ENCODE assay signal across 18 cellular contexts in the genomic region with DNA sequence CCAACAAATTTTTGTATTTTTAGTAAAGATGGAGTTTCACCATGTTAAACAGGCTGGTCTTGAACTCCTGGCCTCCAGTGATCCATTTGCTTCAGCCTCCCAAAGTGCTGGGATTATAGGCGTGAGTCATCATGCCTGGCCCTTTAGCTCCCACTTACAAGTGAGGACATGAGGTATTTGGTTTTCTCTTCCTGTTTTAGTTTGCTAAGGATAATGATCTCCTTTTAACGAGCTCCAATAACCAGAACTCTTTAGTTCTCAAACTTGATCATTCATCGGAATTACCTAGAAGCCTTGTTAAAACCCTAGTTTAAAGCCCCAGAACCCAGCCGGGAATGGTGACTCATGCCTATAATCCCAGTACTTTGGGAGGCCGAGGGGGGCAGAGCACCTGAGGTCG.
DNase-seq lines count a peak whose midpoint lies in the region; ATAC-seq and TF ChIP-seq lines count a peak whose summit lies in the region.
"Had no signal": no experiment of that assay in that cellular context is flagged by ENCODE, and none has a peak within 500 bp of the region (broad histone marks: within the 10 kb centered on the region; RNA-seq: fewer than 3 reads in every experiment).

No MANE protein-coding gene starts in this region.

- no peaks in the 10 kb centered on the region for H3K27me3 Mint-ChIP-seq in activated naive CD8-positive, alpha-beta T cell treated with anti-CD3 and anti-CD28 coated beads, Interleukin-2, amount 50 U/mL, for 24 hours
- H3K27me3 Mint-ChIP-seq in stimulated activated naive CD8-positive, alpha-beta T cell treated with anti-CD3 and anti-CD28 coated beads, Interleukin-15, amount 100 ng/mL, for 72 hours: no peaks in the 10 kb centered on the region
- H3K27me3 Mint-ChIP-seq: CD4-positive, alpha-beta memory T cell had no signal

- no peak for TF ChIP-seq CTCF in lower leg skin (IDR thresholded peaks at IDR 0.05)

- H3K27ac Mint-ChIP-seq in activated naive CD8-positive, alpha-beta T cell treated with anti-CD3 and anti-CD28 coated beads, Interleukin-2, amount 50 U/mL, for 24 hours: no peak overlapping the region
- H3K27ac Mint-ChIP-seq in stimulated activated naive CD8-positive, alpha-beta T cell treated with anti-CD3 and anti-CD28 coated beads, Interleukin-15, amount 100 ng/mL, for 72 hours: no peak overlapping the region
- H3K27ac Mint-ChIP-seq: CD4-positive, alpha-beta memory T cell had no signal

- intact Hi-C loops in lower leg skin (cut with DNase I; ENCODE audit: low total_unique reads): no loop called here

- H3K4me3 Mint-ChIP-seq in activated naive CD8-positive, alpha-beta T cell treated with anti-CD3 and anti-CD28 coated beads, Interleukin-2, amount 50 U/mL, for 24 hours: no peak overlapping the region
- H3K4me3 Mint-ChIP-seq in stimulated activated naive CD8-positive, alpha-beta T cell treated with anti-CD3 and anti-CD28 coated beads, Interleukin-15, amount 100 ng/mL, for 72 hours: no peak overlapping the region
- H3K4me3 Mint-ChIP-seq: CD4-positive, alpha-beta memory T cell had no signal

- no peak for TF ChIP-seq POLR2A in lower leg skin (IDR thresholded peaks at IDR 0.05)

- ATAC-seq in activated naive CD8-positive, alpha-beta T cell treated with anti-CD3 and anti-CD28 coated beads, Interleukin-2, amount 50 U/mL, for 24 hours: no peak
- ATAC-seq in stimulated activated naive CD8-positive, alpha-beta T cell treated with anti-CD3 and anti-CD28 coated beads, Interleukin-15, amount 100 ng/mL, for 72 hours: no peak

- no peaks in the 10 kb centered on the region for H3K36me3 Mint-ChIP-seq in activated naive CD8-positive, alpha-beta T cell treated with anti-CD3 and anti-CD28 coated beads, Interleukin-2, amount 50 U/mL, for 24 hours (ENCODE audit: low read depth)
- H3K36me3 Mint-ChIP-seq: CD4-positive, alpha-beta memory T cell had no signal

- no peak overlapping the region for H3K4me3 ChIP-seq in lower leg skin (ENCODE audit: low read depth, poor library complexity, severe bottlenecking)

- 55 to 65% methylated on average over 6 of the region's 6 CpGs for WGBS in lower leg skin, 2 donors

- no peaks in the 10 kb centered on the region for H3K4me1 Mint-ChIP-seq in activated naive CD8-positive, alpha-beta T cell treated with anti-CD3 and anti-CD28 coated beads, Interleukin-2, amount 50 U/mL, for 24 hours
- no peaks in the 10 kb centered on the region for H3K4me1 Mint-ChIP-seq in stimulated activated naive CD8-positive, alpha-beta T cell treated with anti-CD3 and anti-CD28 coated beads, Interleukin-15, amount 100 ng/mL, for 72 hours

- H3K9me3 Mint-ChIP-seq in activated naive CD8-positive, alpha-beta T cell treated with anti-CD3 and anti-CD28 coated beads, Interleukin-2, amount 50 U/mL, for 24 hours: peaks cover 11% of the 10 kb centered on the region
- no peaks in the 10 kb centered on the region for H3K9me3 Mint-ChIP-seq in stimulated activated naive CD8-positive, alpha-beta T cell treated with anti-CD3 and anti-CD28 coated beads, Interleukin-15, amount 100 ng/mL, for 72 hours

- DNase-seq in A172 (ENCODE audit: low spot score) (peak; percentile 30), H4 (ENCODE audit: low spot score) (peak; percentile 58), MV-4-11 (lab: John Stamatoyannopoulos, UW) (peak; percentile 1), islet precursor cell (peak; percentile 77), lower leg skin (ENCODE audit: low spot score in 2 of 2) (no peak), NCI-H446 treated with DMSO at 0.1 percent for 48 hours (lab: John Stamatoyannopoulos, UW) (no peak)
- no peak for DNase-seq in activated naive CD8-positive, alpha-beta T cell treated with anti-CD3 and anti-CD28 coated beads, Interleukin-2, amount 50 U/mL, for 24 hours
- DNase-seq in stimulated activated naive CD8-positive, alpha-beta T cell treated with anti-CD3 and anti-CD28 coated beads, Interleukin-15, amount 100 ng/mL, for 72 hours: no peak
- DNase-seq: 8988T; C1 segment of cervical spinal cord; Calu3; CD4-positive, alpha-beta memory T cell; COR-L47; DMS53; DMS79 treated with DMSO at 0.1 percent for 48 hours; GOT3; H7; HCEC 1CT had no signal

Comparison
In these comparisons a context has a peak if more than half of its experiments do, and no peak if none do; other contexts are left out.
1. DNase-seq: peak in A172 (single experiment), H4 (single experiment), MV-4-11 (single experiment) and islet precursor cell (single experiment); none in lower leg skin (0 of 2), activated naive CD8-positive, alpha-beta T cell treated with anti-CD3 and anti-CD28 coated beads, Interleukin-2, amount 50 U/mL, for 24 hours (single experiment), NCI-H446 treated with DMSO at 0.1 percent for 48 hours (single experiment) and stimulated activated naive CD8-positive, alpha-beta T cell treated with anti-CD3 and anti-CD28 coated beads, Interleukin-15, amount 100 ng/mL, for 72 hours (0 of 2).